In genomic region chr7:19519443-19519977, GRCh38 we compare ENCODE assay signal across 1 cellular context.
TF ChIP-seq lines count a peak whose summit lies in the region.

No MANE protein-coding gene starts in this region.

TF ChIP-seq in HEK293, 187 proteins besides CTCF, POLR2A, EP300 and RAD21 (continued from another document and continues in another):
- TF ChIP-seq ZNF202 (tag by site-specific recombination; IDR thresholded peaks at IDR 0.05; ENCODE audit: borderline replicate concordance) (no peak), ZSCAN4 (tag by site-specific recombination; IDR thresholded peaks at IDR 0.05) (no peak), ZSCAN30 (tag by site-specific recombination; IDR thresholded peaks at IDR 0.05) (no peak), ZNF214 (tag by site-specific recombination; IDR thresholded peaks at IDR 0.05; ENCODE audit: borderline replicate concordance) (no peak), ZBTB49 (tag by site-specific recombination; IDR thresholded peaks at IDR 0.05; ENCODE audit: low read depth) (no peak), HIC1 (tag by site-specific recombination; IDR thresholded peaks at IDR 0.05) (peak; percentile 89), ZNF350 (tag by site-specific recombination; IDR thresholded peaks at IDR 0.05) (no peak), KLF16 (tag by site-specific recombination; IDR thresholded peaks at IDR 0.05) (no peak), ZSCAN18 (tag by site-specific recombination; IDR thresholded peaks at IDR 0.05) (no peak), ZNF148 (tag by site-specific recombination; IDR thresholded peaks at IDR 0.05; ENCODE audit: borderline replicate concordance) (no peak), ZNF132 (tag by site-specific recombination; IDR thresholded peaks at IDR 0.05; ENCODE audit: borderline replicate concordance) (no peak), ZNF792 (tag by site-specific recombination; IDR thresholded peaks at IDR 0.05) (no peak), ZNF645 (tag by site-specific recombination; IDR thresholded peaks at IDR 0.05) (no peak), ATF2 (tag by site-specific recombination; IDR thresholded peaks at IDR 0.05; ENCODE audit: low read depth) (peak; percentile 82), ZNF274 (IDR thresholded peaks at IDR 0.05; ENCODE audit: low read length) (no peak), ZNF274 (tag by site-specific recombination; IDR thresholded peaks at IDR 0.05; ENCODE audit: borderline replicate concordance) (no peak), ZBTB17 (tag by site-specific recombination; IDR thresholded peaks at IDR 0.05) (peak; percentile 43), ZBTB44 (tag by site-specific recombination; IDR thresholded peaks at IDR 0.05) (peak; percentile 32; the same call in 1 of the 2 replicates), HOXD13 (CRISPR knock-in tag; IDR thresholded peaks at IDR 0.05; ENCODE audit: borderline replicate concordance) (no peak), TSHZ1 (tag by site-specific recombination; IDR thresholded peaks at IDR 0.05; ENCODE audit: borderline replicate concordance) (peak; percentile 64; the same call in 1 of the 2 replicates), ZBTB6 (tag by site-specific recombination; IDR thresholded peaks at IDR 0.05) (no peak), ZNF211 (tag by site-specific recombination; IDR thresholded peaks at IDR 0.05; ENCODE audit: low read depth) (no peak), ZNF114 (tag by site-specific recombination; IDR thresholded peaks at IDR 0.05) (no peak), PATZ1 (tag by site-specific recombination; IDR thresholded peaks at IDR 0.05) (peak; percentile 69), SP2 (tag by site-specific recombination; IDR thresholded peaks at IDR 0.05) (no peak), ZBTB10 (tag by site-specific recombination; IDR thresholded peaks at IDR 0.05) (no peak)
